14 cellular contexts compared by ENCODE assay signal in the genomic region with DNA sequence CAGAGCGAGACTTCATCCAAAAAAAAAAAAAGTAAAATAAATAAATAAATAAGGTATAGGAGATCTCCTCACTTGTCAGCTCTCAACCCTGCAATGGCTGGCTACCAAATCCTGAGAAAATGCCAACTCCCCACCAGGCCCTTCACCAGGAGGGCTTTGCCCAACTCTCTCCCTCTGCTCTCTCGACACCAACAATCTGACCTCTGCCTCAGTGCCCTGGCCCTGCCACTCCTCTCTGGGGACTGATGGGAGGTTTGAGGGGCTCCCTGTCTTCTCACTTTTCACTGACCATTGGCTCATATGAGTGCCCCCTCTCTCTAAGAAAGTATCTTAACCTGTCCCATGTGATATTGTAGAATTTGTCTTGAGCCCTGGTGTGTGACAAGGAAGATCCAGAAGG.
"Had no signal": no experiment of that assay in that cellular context is flagged by ENCODE, and none has a peak within 500 bp of the region (broad histone marks: within the 10 kb centered on the region; RNA-seq: fewer than 3 reads in every experiment).

No MANE protein-coding gene starts in this region.

- H3K27ac ChIP-seq: right lobe of liver had no signal

- H3K9me3 Mint-ChIP-seq: activated naive CD8-positive, alpha-beta T cell treated with anti-CD3 and anti-CD28 coated beads, Interleukin-2, amount 10 ng/mL, durations not matched to agents 7 days and 5 days had no signal

- ATAC-seq: right lobe of liver, SK-N-SH treated with all-trans-retinoic acid at 6 μM for 48 hours had no signal

- H3K4me1 ChIP-seq: right lobe of liver had no signal

- H3K9me3 ChIP-seq: right lobe of liver had no signal

- H3K27me3 ChIP-seq: right lobe of liver had no signal

- H3K4me1 Mint-ChIP-seq: activated naive CD8-positive, alpha-beta T cell treated with anti-CD3 and anti-CD28 coated beads, Interleukin-2, amount 10 ng/mL, durations not matched to agents 7 days and 5 days had no signal

- H3K36me3 ChIP-seq: right lobe of liver had no signal

- H3K4me3 Mint-ChIP-seq: activated naive CD8-positive, alpha-beta T cell treated with anti-CD3 and anti-CD28 coated beads, Interleukin-2, amount 10 ng/mL, durations not matched to agents 7 days and 5 days; T-helper 1 cell treated with Interleukin-12 subunit alpha and Interleukin-12 subunit beta and Interleukin-4 antibody, amounts not matched to agents 30 μg/mL and 1 μg/mL, for 36 hours had no signal

- H3K4me3 ChIP-seq: right lobe of liver had no signal

- DNase-seq: activated CD4-positive, alpha-beta T cell treated with anti-CD3 and anti-CD28 coated beads, Interleukin-2, amount 50 U/mL, for 1 hour; activated CD4-positive, CD25-positive, alpha-beta regulatory T cell; activated naive CD8-positive, alpha-beta T cell treated with anti-CD3 and anti-CD28 coated beads, Interleukin-2, amount 10 ng/mL, durations not matched to agents 7 days and 5 days; activated T-cell treated with anti-CD3 and anti-CD28 coated beads, Interleukin-2, amount 50 U/mL, for 48 hours; anterior cingulate cortex; cerebellar nuclear complex; dermis blood vessel endothelial cell; erythroblast; SHP77; stimulated activated CD4-positive, alpha-beta T cell treated with anti-CD3 and anti-CD28 coated beads, Interleukin-12 subunit alpha, Interleukin-12 subunit beta, amount 100 ng/mL, for 4 hours; stimulated activated naive CD4-positive, alpha-beta T cell treated with Interleukin-2 at 50 U/mL for 16 hours had no signal

- H3K27ac Mint-ChIP-seq: activated naive CD8-positive, alpha-beta T cell treated with anti-CD3 and anti-CD28 coated beads, Interleukin-2, amount 10 ng/mL, durations not matched to agents 7 days and 5 days; T-helper 1 cell treated with Interleukin-12 subunit alpha and Interleukin-12 subunit beta and Interleukin-4 antibody, amounts not matched to agents 30 μg/mL and 1 μg/mL, for 36 hours had no signal
